In the genomic region with DNA sequence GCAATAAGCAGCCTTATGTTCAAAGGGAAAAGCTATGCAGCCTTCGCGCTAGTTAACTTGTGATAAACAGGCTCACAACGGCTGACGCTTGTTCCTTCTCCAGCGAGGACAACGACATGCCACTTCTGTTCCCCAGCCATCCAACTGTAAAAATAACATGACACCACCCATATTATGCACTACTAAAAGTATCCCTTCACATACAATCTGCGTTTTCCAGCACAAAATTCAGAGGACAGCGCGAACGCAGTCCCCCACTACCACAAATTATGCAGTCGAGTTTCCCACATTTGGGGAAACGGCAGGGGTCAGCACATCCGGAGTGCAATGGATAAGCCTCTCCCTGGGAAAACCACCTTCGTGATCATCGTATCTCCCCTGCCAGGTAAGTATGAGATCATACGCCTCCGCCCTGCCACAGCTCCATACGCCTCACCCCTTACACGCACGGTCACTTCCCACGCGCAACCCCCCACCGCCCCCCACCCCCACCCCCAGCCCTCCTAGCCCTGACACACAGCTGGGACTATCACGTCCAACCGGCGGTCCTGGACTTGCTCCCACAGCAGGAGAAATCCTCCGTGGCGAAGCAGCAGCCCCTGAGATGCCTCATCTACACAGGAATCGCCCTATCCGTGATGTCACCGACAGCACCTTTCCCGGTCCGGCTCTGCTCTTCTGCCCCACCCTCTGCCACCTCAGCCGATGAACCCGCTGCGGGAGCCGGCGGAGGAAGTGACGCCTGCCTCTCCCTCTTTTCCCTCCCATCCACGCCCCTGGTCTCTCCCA, we compare ENCODE assay signal across 8 cellular contexts.
DNase-seq lines count a peak whose midpoint lies in the region; ATAC-seq and TF ChIP-seq lines count a peak whose summit lies in the region.

No MANE protein-coding gene starts in this region.

- H3K9me3 Mint-ChIP-seq in brain (peaks cover 0 to 3% (median 0%) of the 10 kb centered on the region in 5 experiments), mesothelial cell of epicardium (no peaks in the 10 kb centered on the region), type B pancreatic cell (no peaks in the 10 kb centered on the region)

- H3K36me3 Mint-ChIP-seq in brain: no peaks in the 10 kb centered on the region
- no peaks in the 10 kb centered on the region for H3K36me3 Mint-ChIP-seq in mesothelial cell of epicardium
- peaks cover 3% of the 10 kb centered on the region for H3K36me3 Mint-ChIP-seq in type B pancreatic cell

- H3K27me3 Mint-ChIP-seq in brain (peaks cover 77% of the 10 kb centered on the region), mesothelial cell of epicardium (ENCODE audit: low read depth) (peaks cover 52% of the 10 kb centered on the region), type B pancreatic cell (peaks cover 54% of the 10 kb centered on the region)

- H3K27ac Mint-ChIP-seq in brain (peak overlapping the region in 3 of 5 experiments; percentile 28 to 61 (median 53)), mesothelial cell of epicardium (peak overlapping the region; percentile 20), type B pancreatic cell (peak overlapping the region; percentile 91)

- H3K4me1 Mint-ChIP-seq in brain: peaks cover 17% of the 10 kb centered on the region
- peaks cover 20% of the 10 kb centered on the region for H3K4me1 Mint-ChIP-seq in mesothelial cell of epicardium
- H3K4me1 Mint-ChIP-seq in type B pancreatic cell (ENCODE audit: unreplicated experiment): peaks cover 16% of the 10 kb centered on the region

- H3K4me3 Mint-ChIP-seq in brain (peak overlapping the region; percentile 77 to 92 (median 85)), mesothelial cell of epicardium (peak overlapping the region; percentile 68), type B pancreatic cell (peak overlapping the region; percentile 88)

- TF ChIP-seq CTCF in brain (conservative IDR thresholded peaks at IDR 0.05) (no peak), mesothelial cell of epicardium (IDR thresholded peaks at IDR 0.05; ENCODE audit: unreplicated experiment) (no peak), type B pancreatic cell (conservative IDR thresholded peaks at IDR 0.05) (no peak)

- peak; percentile 29 for DNase-seq in activated CD4-positive, alpha-beta T cell treated with anti-CD3 and anti-CD28 coated beads for 1 hour
- no peak for DNase-seq in activated CD4-positive, alpha-beta T cell treated with anti-CD3 and anti-CD28 coated beads, Interleukin-2, amount 50 U/mL, for 1 hour
- peak in 1 of 2 experiments; percentile 41 for DNase-seq in mesothelial cell of epicardium (ENCODE audit: low spot score in 2 of 2, unreplicated experiment in 2 of 2)
- no peak for DNase-seq in type B pancreatic cell (ENCODE audit: extremely low spot score, unreplicated experiment)
- DNase-seq in putamen (ENCODE audit: low spot score): no peak
- no peak for DNase-seq in COLO668 (lab: John Stamatoyannopoulos, UW; ENCODE audit: unreplicated experiment)

- no peak for ATAC-seq in GM21528 (IDR thresholded peaks at IDR 0.05; ENCODE audit: low FRiP score, unreplicated experiment)

Comparison
In these comparisons a context has a peak if more than half of its experiments do, and no peak if none do; other contexts are left out.
1. H3K27ac Mint-ChIP-seq: peak in every context shown above with its lines; median percentile 91 in type B pancreatic cell; 53 in brain; 20 in mesothelial cell of epicardium.